8 cellular contexts compared by ENCODE assay signal in the genomic region with DNA sequence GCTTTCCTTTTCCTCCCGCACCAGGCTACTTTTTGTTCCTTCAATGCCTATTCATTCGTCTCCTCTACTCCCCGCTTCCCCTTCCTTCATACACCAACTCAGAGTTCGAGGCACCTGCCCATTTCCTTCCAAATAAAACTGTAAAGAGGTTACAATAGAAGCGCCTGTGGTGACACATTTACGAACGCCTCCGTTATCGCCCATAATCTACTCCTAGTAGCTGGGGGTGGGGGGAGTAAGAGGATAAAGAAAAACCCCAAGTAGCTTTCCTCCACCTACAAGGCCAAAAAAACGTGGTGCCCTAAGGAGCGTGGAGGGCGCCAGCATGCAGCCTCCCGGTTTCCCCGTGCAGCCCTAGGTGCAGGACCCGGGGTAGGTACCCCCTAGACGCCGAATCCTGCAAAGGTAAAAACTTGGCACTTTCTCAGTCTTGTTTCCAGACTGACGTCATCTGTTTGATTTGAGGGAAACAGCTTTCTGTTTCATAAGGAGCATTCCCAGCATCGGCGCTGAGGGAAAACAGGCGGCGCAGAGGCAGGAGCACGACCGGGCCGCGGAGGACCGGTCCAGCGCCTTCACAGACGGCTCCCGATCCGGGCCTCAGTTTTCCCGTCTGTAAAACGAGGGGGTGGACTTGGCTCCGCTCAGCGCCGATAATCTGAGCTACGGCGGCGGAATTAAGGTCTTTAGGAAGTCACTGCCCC. TPM values are rescaled to one million over a fixed set of nuclear protein-coding genes. Genes with fewer than 3 reads are reported as not detected.
DNase-seq lines count a peak whose midpoint lies in the region; ATAC-seq, FAIRE-seq and TF ChIP-seq lines count a peak whose summit lies in the region.

No MANE protein-coding gene starts in this region.

- H3K27me3 Mint-ChIP-seq in CD4-positive, alpha-beta T cell: no peaks in the 10 kb centered on the region

- DNase-seq in CD4-positive, alpha-beta T cell: peak in 8 of 10 experiments; percentile 4 to 30 (median 8)
- peak; percentile 56 for DNase-seq in HuH-7 (ENCODE audit: low spot score)
- peak; percentile 8 for DNase-seq in T-helper 9 cell
- DNase-seq in caudate nucleus (lab: John Stamatoyannopoulos, UW): peak in 24 of 61 donors; percentile 23 to 69 (median 44)
- peak; percentile 82 for DNase-seq in kidney
- peak; percentile 46 to 53 for DNase-seq in stimulated activated CD4-positive, alpha-beta T cell treated with anti-CD3 and anti-CD28 coated beads, Interleukin-2, amount 100 ng/mL, for 24 hours
- no peak for DNase-seq in GM10266 (ENCODE audit: extremely low spot score)

- ATAC-seq in CD4-positive, alpha-beta T cell (ENCODE audit: poor library complexity): peak; percentile 17
- no peak for ATAC-seq in GM21786 (IDR thresholded peaks at IDR 0.05; ENCODE audit: unreplicated experiment)

- no peaks in the 10 kb centered on the region for H3K36me3 ChIP-seq in kidney (ENCODE audit: control insufficient read depth in 1 of 2, insufficient read depth in 2 of 2, low read length in 2 of 2)

- intact Hi-C loops in CD4-positive, alpha-beta T cell (cut with DNase I, micrococcal nuclease): loop anchor here (2.0 to 10.0 kb wide), 7 partner anchors 35 to 1982 kb away; a partner anchor contains a TSS
- intact Hi-C loops in kidney (cut with DNase I): no loop called here

- peaks cover 26% of the 10 kb centered on the region for H3K4me1 Mint-ChIP-seq in CD4-positive, alpha-beta T cell (ENCODE audit: low read depth)

- peaks cover 7% of the 10 kb centered on the region in 2 donors for H3K4me1 ChIP-seq in kidney (ENCODE audit: control insufficient read depth in 1 of 2, insufficient read depth in 1 of 2, low read depth in 1 of 2, low read length in 2 of 2)

- POLR2A ChIA-PET in CD4-positive, alpha-beta T cell (lab: Charles Lee): interaction anchor here (0.8 to 3.2 kb wide), 12 partner anchors 11 to 173 kb away, joined by 3 to 30 read pairs (median 4); a partner anchor contains a TSS

- CTCF ChIA-PET in CD4-positive, alpha-beta T cell (lab: Charles Lee): interaction anchor here (0.9 to 2.7 kb wide), 5 partner anchors 11 to 173 kb away, joined by 4 to 26 read pairs (median 11); a partner anchor contains a TSS

- no peaks in the 10 kb centered on the region for H3K27me3 ChIP-seq in CD4-positive, alpha-beta T cell (ENCODE audit: control insufficient read depth, insufficient read depth, low read length)

- TF ChIP-seq CTCF in CD4-positive, alpha-beta T cell (IDR thresholded peaks at IDR 0.05): no peak
- TF ChIP-seq CTCF in kidney (IDR thresholded peaks at IDR 0.05; ENCODE audit: borderline replicate concordance, extremely low read depth, insufficient read depth): no peak
- no peak for TF ChIP-seq CTCF in GM10266 (IDR thresholded peaks at IDR 0.05; ENCODE audit: control insufficient read depth, insufficient read depth, low read depth, missing control alignments)

- peak overlapping the region; percentile 92 for H3K27ac Mint-ChIP-seq in CD4-positive, alpha-beta T cell

- H3K4me3 Mint-ChIP-seq in CD4-positive, alpha-beta T cell: peak overlapping the region; percentile 94

- H3K9me3 ChIP-seq in CD4-positive, alpha-beta T cell (ENCODE audit: control insufficient read depth, low read length): no peaks in the 10 kb centered on the region
- H3K9me3 ChIP-seq in kidney (ENCODE audit: control insufficient read depth in 1 of 2, low read length in 2 of 2): no peaks in the 10 kb centered on the region

- peaks cover 21% of the 10 kb centered on the region for H3K36me3 Mint-ChIP-seq in CD4-positive, alpha-beta T cell (ENCODE audit: low read depth)

- peak overlapping the region; percentile 68 to 87 for H3K4me3 ChIP-seq in kidney (ENCODE audit: low read length in 2 of 2)

- peak overlapping the region; percentile 85 to 87 for H3K9ac ChIP-seq in kidney (ENCODE audit: low read length in 2 of 2)

- peak overlapping the region; percentile 74 for H3K27ac ChIP-seq in CD4-positive, alpha-beta T cell (ENCODE audit: low read depth, low read length)
- H3K27ac ChIP-seq in caudate nucleus (ENCODE audit: low read depth, low read length) (peak overlapping the region; percentile 52), kidney (ENCODE audit: low read depth in 2 of 2, low read length in 2 of 2) (peak overlapping the region; percentile 66 to 81)

- FAIRE-seq in kidney (lab: Jason Lieb, UNC): no peak

- no peaks in the 10 kb centered on the region for H3K9me3 Mint-ChIP-seq in CD4-positive, alpha-beta T cell

RNA-seq across cellular contexts. Expression of a gene that starts 0.9 kb away (rescaled TPM):
- total RNA-seq in CD4-positive, alpha-beta T cell: 10 to 100 TPM; 69.0 to 69.3 TPM
- total RNA-seq in kidney: 116 TPM
- polyA plus RNA-seq in kidney (ENCODE audit: insufficient read depth, low read depth, low replicate concordance): 168 TPM

RNA-seq across cellular contexts. Expression of a gene that starts 51.5 kb away (rescaled TPM):
- total RNA-seq in CD4-positive, alpha-beta T cell: under 1 TPM in 1 of 2 experiments, not detected in 1; 0.03 TPM
- 0.09 TPM for total RNA-seq in kidney
- polyA plus RNA-seq in kidney (ENCODE audit: insufficient read depth, low read depth, low replicate concordance): not detected
